1 cellular context compared by ENCODE assay signal in the genomic region with DNA sequence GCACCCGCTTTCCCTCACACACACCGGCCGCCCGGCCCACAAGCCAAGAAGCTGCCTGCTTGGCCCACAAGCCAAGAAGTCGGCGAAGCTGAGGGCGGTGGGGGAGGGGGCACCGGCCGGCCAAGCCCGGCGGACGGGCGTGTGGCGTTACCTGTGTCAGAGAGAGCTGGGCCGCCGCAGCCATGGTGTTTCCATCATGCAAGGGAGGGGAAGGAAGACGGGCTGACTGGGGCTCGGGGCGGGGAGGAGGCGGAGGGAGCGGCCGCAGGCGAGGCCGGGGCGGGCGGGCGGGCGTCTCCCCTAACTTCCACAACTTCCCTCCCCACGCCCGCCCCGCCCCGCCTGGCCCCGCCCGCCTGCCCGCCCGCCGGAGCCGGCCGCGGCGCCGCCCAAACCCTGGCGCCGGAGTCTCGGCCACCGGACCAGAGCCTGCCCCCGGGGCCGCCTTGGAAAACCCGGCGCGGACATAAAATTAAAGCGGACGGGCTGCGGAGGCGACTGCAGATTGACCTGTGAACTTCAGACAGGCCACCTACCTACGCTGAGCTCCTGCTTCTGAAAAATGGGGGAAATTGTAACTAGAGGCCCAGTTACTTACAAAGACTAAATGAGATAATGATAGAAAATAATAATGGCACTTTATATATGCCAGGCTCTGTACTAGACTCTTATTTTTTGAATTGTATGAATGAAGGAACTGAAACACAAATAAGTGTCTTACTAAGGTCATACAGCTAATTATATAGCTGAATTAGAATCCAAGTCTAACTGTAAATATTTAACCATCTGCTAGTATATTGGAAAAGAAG.
TF ChIP-seq lines count a peak whose summit lies in the region.

Gene EPS15, minus strand, starts transcription at position 219 of the 809 bp plus-strand sequence. Its CDS starts 35 bp downstream, at position 184.

TF ChIP-seq in H1, 55 proteins besides CTCF, POLR2A, EP300 and RAD21 (continues in another document):
- TF ChIP-seq YY1 (IDR thresholded peaks at IDR 0.05; ENCODE audit: low read depth, low read length) (peak; percentile 74; the same call in 1 of the 2 replicates), RNF2 (IDR thresholded peaks at IDR 0.05; ENCODE audit: borderline replicate concordance, low read depth, low read length, missing control alignments, poor library complexity, severe bottlenecking) (no peak), GABPA (IDR thresholded peaks at IDR 0.05; ENCODE audit: borderline replicate concordance, insufficient read depth, low read length) (no peak), TEAD4 (IDR thresholded peaks at IDR 0.05; ENCODE audit: low read depth, low read length) (no peak), CHD1 (IDR thresholded peaks at IDR 0.05; ENCODE audit: low read depth, low read length) (no peak), SP4 (IDR thresholded peaks at IDR 0.05; ENCODE audit: low read length) (peak; percentile 56; the same call in 1 of the 2 replicates), PHF8 (conservative IDR thresholded peaks at IDR 0.05; ENCODE audit: low read depth, low read length) (peak; percentile 57), KDM5A (IDR thresholded peaks at IDR 0.05; ENCODE audit: low read length) (no peak), BCL11A (IDR thresholded peaks at IDR 0.05; ENCODE audit: low read depth in 2 of 2, low read length in 2 of 2) (no peak), EGR1 (IDR thresholded peaks at IDR 0.05; ENCODE audit: borderline replicate concordance, low read depth, low read length) (peak; percentile 76), ASH2L (IDR thresholded peaks at IDR 0.05; ENCODE audit: low read length) (no peak), RXRA (IDR thresholded peaks at IDR 0.05; ENCODE audit: insufficient read depth, low read depth, low read length) (no peak), KDM4A (IDR thresholded peaks at IDR 0.05; ENCODE audit: low read depth, low read length, severe bottlenecking) (peak; percentile 60), ZNF274 (IDR thresholded peaks at IDR 0.05; ENCODE audit: borderline replicate concordance, extremely low read depth, low read length) (no peak), SUZ12 (IDR thresholded peaks at IDR 0.05; ENCODE audit: low read length) (no peak), JUND (IDR thresholded peaks at IDR 0.05; ENCODE audit: low read length) (no peak; the same call in 1 of the 2 replicates), TAF7 (optimal IDR thresholded peaks at IDR 0.05; ENCODE audit: borderline replicate concordance, low read depth, low read length) (peak; percentile 43), SP1 (IDR thresholded peaks at IDR 0.05; ENCODE audit: low read depth, low read length) (peak; percentile 99), BACH1 (IDR thresholded peaks at IDR 0.05; ENCODE audit: low read length) (no peak), EZH2 (IDR thresholded peaks at IDR 0.05; ENCODE audit: low read depth, low read length, severe bottlenecking) (no peak), SIN3A (conservative IDR thresholded peaks at IDR 0.05 in 1 of 2, IDR thresholded peaks at IDR 0.05 in 1 of 2; ENCODE audit: low read depth in 1 of 2, low read length in 2 of 2) (0 out of 4 replicates have a peak, but pooled peaks of 1 of the 2 experiments have one; percentile 26), CHD2 (IDR thresholded peaks at IDR 0.05; ENCODE audit: low read length) (no peak), HDAC2 (IDR thresholded peaks at IDR 0.05; ENCODE audit: borderline replicate concordance in 1 of 2, low read depth in 2 of 2, low read length in 2 of 2) (no peak; a peak in 1 of 4 replicates), FOSL1 (IDR thresholded peaks at IDR 0.05; ENCODE audit: insufficient read depth, low read depth, low read length) (no peak), CREB1 (IDR thresholded peaks at IDR 0.05) (no peak; the same call in 1 of the 2 replicates), CBX8 (IDR thresholded peaks at IDR 0.05; ENCODE audit: borderline replicate concordance, low read depth, low read length) (no peak), KDM1A (IDR thresholded peaks at IDR 0.05; ENCODE audit: borderline replicate concordance, low read length) (peak; percentile 92), POU5F1 (IDR thresholded peaks at IDR 0.05; ENCODE audit: low read depth, low read length) (no peak), CTBP2 (IDR thresholded peaks at IDR 0.05; ENCODE audit: borderline replicate concordance, insufficient read depth, insufficient read length, low read length) (no peak), USF2 (IDR thresholded peaks at IDR 0.05; ENCODE audit: low read length) (no peak), TCF12 (IDR thresholded peaks at IDR 0.05; ENCODE audit: low read depth, low read length) (no peak), RBBP5 (IDR thresholded peaks at IDR 0.05; ENCODE audit: borderline replicate concordance, low read depth, low read length) (peak; percentile 74; the same call in 1 of the 2 replicates), MAFK (IDR thresholded peaks at IDR 0.05; ENCODE audit: low read depth, low read length) (no peak), GTF2F1 (IDR thresholded peaks at IDR 0.05; ENCODE audit: borderline replicate concordance, low read depth, low read length) (no peak), SIX5 (IDR thresholded peaks at IDR 0.05; ENCODE audit: low read depth, low read length) (no peak), RFX5 (IDR thresholded peaks at IDR 0.05; ENCODE audit: borderline replicate concordance, low read depth, low read length) (peak; percentile 71; the same call in 1 of the 2 replicates), SRF (IDR thresholded peaks at IDR 0.05; ENCODE audit: low read depth, low read length) (no peak; the same call in 1 of the 2 replicates), SIRT6 (IDR thresholded peaks at IDR 0.05; ENCODE audit: low read length) (no peak), CBX5 (IDR thresholded peaks at IDR 0.05; ENCODE audit: low read depth, low read length) (no peak), SAP30 (IDR thresholded peaks at IDR 0.05; ENCODE audit: insufficient read depth, insufficient replicate concordance, low read length) (no peak), ATF3 (IDR thresholded peaks at IDR 0.05; ENCODE audit: insufficient read depth, low read depth, low read length) (no peak), HDAC6 (IDR thresholded peaks at IDR 0.05; ENCODE audit: low read depth, low read length) (no peak), TAF1 (IDR thresholded peaks at IDR 0.05; ENCODE audit: low read depth, low read length) (peak; percentile 22; the same call in 1 of the 2 replicates), JUN (IDR thresholded peaks at IDR 0.05; ENCODE audit: low read depth, low read length) (0 out of 2 replicates have a peak, but pooled peaks have one; percentile 42), TBP (IDR thresholded peaks at IDR 0.05; ENCODE audit: low read depth, low read length) (0 out of 2 replicates have a peak, but pooled peaks have one; percentile 37), CEBPB (IDR thresholded peaks at IDR 0.05; ENCODE audit: low read depth, low read length) (no peak), SP2 (IDR thresholded peaks at IDR 0.05; ENCODE audit: low read length) (no peak), NANOG (IDR thresholded peaks at IDR 0.05; ENCODE audit: insufficient read depth, low read depth, low read length, poor library complexity, severe bottlenecking) (no peak), NRF1 (IDR thresholded peaks at IDR 0.05; ENCODE audit: low read depth, low read length) (no peak), POLR2AphosphoS5 (IDR thresholded peaks at IDR 0.05; ENCODE audit: low read depth, low read length) (0 out of 2 replicates have a peak, but pooled peaks have one; percentile 32)
- TF ChIP-seq, protein P1, sequence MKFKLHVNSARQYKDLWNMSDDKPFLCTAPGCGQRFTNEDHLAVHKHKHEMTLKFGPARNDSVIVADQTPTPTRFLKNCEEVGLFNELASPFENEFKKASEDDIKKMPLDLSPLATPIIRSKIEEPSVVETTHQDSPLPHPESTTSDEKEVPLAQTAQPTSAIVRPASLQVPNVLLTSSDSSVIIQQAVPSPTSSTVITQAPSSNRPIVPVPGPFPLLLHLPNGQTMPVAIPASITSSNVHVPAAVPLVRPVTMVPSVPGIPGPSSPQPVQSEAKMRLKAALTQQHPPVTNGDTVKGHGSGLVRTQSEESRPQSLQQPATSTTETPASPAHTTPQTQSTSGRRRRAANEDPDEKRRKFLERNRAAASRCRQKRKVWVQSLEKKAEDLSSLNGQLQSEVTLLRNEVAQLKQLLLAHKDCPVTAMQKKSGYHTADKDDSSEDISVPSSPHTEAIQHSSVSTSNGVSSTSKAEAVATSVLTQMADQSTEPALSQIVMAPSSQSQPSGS (IDR thresholded peaks at IDR 0.05; ENCODE audit: low read length) = no peak
- TF ChIP-seq, protein P2, sequence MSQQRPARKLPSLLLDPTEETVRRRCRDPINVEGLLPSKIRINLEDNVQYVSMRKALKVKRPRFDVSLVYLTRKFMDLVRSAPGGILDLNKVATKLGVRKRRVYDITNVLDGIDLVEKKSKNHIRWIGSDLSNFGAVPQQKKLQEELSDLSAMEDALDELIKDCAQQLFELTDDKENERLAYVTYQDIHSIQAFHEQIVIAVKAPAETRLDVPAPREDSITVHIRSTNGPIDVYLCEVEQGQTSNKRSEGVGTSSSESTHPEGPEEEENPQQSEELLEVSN (IDR thresholded peaks at IDR 0.05) = peak; percentile 18; the same call in 1 of the 2 replicates
- TF ChIP-seq, protein P3, sequence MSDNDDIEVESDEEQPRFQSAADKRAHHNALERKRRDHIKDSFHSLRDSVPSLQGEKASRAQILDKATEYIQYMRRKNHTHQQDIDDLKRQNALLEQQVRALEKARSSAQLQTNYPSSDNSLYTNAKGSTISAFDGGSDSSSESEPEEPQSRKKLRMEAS (IDR thresholded peaks at IDR 0.05) = no peak
- TF ChIP-seq, protein P4, sequence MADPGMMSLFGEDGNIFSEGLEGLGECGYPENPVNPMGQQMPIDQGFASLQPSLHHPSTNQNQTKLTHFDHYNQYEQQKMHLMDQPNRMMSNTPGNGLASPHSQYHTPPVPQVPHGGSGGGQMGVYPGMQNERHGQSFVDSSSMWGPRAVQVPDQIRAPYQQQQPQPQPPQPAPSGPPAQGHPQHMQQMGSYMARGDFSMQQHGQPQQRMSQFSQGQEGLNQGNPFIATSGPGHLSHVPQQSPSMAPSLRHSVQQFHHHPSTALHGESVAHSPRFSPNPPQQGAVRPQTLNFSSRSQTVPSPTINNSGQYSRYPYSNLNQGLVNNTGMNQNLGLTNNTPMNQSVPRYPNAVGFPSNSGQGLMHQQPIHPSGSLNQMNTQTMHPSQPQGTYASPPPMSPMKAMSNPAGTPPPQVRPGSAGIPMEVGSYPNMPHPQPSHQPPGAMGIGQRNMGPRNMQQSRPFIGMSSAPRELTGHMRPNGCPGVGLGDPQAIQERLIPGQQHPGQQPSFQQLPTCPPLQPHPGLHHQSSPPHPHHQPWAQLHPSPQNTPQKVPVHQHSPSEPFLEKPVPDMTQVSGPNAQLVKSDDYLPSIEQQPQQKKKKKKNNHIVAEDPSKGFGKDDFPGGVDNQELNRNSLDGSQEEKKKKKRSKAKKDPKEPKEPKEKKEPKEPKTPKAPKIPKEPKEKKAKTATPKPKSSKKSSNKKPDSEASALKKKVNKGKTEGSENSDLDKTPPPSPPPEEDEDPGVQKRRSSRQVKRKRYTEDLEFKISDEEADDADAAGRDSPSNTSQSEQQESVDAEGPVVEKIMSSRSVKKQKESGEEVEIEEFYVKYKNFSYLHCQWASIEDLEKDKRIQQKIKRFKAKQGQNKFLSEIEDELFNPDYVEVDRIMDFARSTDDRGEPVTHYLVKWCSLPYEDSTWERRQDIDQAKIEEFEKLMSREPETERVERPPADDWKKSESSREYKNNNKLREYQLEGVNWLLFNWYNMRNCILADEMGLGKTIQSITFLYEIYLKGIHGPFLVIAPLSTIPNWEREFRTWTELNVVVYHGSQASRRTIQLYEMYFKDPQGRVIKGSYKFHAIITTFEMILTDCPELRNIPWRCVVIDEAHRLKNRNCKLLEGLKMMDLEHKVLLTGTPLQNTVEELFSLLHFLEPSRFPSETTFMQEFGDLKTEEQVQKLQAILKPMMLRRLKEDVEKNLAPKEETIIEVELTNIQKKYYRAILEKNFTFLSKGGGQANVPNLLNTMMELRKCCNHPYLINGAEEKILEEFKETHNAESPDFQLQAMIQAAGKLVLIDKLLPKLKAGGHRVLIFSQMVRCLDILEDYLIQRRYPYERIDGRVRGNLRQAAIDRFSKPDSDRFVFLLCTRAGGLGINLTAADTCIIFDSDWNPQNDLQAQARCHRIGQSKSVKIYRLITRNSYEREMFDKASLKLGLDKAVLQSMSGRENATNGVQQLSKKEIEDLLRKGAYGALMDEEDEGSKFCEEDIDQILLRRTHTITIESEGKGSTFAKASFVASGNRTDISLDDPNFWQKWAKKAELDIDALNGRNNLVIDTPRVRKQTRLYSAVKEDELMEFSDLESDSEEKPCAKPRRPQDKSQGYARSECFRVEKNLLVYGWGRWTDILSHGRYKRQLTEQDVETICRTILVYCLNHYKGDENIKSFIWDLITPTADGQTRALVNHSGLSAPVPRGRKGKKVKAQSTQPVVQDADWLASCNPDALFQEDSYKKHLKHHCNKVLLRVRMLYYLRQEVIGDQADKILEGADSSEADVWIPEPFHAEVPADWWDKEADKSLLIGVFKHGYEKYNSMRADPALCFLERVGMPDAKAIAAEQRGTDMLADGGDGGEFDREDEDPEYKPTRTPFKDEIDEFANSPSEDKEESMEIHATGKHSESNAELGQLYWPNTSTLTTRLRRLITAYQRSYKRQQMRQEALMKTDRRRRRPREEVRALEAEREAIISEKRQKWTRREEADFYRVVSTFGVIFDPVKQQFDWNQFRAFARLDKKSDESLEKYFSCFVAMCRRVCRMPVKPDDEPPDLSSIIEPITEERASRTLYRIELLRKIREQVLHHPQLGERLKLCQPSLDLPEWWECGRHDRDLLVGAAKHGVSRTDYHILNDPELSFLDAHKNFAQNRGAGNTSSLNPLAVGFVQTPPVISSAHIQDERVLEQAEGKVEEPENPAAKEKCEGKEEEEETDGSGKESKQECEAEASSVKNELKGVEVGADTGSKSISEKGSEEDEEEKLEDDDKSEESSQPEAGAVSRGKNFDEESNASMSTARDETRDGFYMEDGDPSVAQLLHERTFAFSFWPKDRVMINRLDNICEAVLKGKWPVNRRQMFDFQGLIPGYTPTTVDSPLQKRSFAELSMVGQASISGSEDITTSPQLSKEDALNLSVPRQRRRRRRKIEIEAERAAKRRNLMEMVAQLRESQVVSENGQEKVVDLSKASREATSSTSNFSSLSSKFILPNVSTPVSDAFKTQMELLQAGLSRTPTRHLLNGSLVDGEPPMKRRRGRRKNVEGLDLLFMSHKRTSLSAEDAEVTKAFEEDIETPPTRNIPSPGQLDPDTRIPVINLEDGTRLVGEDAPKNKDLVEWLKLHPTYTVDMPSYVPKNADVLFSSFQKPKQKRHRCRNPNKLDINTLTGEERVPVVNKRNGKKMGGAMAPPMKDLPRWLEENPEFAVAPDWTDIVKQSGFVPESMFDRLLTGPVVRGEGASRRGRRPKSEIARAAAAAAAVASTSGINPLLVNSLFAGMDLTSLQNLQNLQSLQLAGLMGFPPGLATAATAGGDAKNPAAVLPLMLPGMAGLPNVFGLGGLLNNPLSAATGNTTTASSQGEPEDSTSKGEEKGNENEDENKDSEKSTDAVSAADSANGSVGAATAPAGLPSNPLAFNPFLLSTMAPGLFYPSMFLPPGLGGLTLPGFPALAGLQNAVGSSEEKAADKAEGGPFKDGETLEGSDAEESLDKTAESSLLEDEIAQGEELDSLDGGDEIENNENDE (IDR thresholded peaks at IDR 0.05; ENCODE audit: insufficient replicate concordance, low read length) = no peak
